ENCODE assay signal across 2 cellular contexts in the genomic region with DNA sequence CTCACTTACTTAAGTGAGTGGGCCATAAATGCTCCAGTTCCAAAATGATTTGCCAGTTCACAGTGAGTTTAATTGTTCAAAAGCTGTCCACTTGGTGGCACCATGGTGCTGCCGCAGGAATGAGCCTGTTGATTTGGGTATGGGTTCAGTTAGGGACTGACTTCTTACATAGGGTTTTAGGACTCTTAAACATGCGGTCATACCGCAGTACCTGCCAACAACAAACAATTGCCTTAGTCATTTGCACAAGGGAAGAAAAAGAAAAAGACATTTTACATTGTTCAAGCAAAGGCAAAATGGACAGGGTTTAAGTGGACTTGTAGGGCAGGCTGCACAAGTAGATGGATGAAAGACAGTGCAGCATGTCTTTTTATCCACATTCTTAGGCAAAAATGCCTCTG.
TF ChIP-seq lines count a peak whose summit lies in the region.

No MANE protein-coding gene starts in this region.

TF ChIP-seq in GM23338, 12 proteins besides CTCF, POLR2A, EP300 and RAD21 (continued from another document):
- no peak for TF ChIP-seq POLR2AphosphoS5 (IDR thresholded peaks at IDR 0.05; ENCODE audit: low read depth)
- TF ChIP-seq JUNB (IDR thresholded peaks at IDR 0.05; ENCODE audit: unreplicated experiment): no peak
- TF ChIP-seq, protein P1, sequence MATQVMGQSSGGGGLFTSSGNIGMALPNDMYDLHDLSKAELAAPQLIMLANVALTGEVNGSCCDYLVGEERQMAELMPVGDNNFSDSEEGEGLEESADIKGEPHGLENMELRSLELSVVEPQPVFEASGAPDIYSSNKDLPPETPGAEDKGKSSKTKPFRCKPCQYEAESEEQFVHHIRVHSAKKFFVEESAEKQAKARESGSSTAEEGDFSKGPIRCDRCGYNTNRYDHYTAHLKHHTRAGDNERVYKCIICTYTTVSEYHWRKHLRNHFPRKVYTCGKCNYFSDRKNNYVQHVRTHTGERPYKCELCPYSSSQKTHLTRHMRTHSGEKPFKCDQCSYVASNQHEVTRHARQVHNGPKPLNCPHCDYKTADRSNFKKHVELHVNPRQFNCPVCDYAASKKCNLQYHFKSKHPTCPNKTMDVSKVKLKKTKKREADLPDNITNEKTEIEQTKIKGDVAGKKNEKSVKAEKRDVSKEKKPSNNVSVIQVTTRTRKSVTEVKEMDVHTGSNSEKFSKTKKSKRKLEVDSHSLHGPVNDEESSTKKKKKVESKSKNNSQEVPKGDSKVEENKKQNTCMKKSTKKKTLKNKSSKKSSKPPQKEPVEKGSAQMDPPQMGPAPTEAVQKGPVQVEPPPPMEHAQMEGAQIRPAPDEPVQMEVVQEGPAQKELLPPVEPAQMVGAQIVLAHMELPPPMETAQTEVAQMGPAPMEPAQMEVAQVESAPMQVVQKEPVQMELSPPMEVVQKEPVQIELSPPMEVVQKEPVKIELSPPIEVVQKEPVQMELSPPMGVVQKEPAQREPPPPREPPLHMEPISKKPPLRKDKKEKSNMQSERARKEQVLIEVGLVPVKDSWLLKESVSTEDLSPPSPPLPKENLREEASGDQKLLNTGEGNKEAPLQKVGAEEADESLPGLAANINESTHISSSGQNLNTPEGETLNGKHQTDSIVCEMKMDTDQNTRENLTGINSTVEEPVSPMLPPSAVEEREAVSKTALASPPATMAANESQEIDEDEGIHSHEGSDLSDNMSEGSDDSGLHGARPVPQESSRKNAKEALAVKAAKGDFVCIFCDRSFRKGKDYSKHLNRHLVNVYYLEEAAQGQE (IDR thresholded peaks at IDR 0.05; ENCODE audit: unreplicated experiment): no peak

TF ChIP-seq in K562, 482 proteins besides CTCF, POLR2A, EP300 and RAD21 (continued from another document):
- TF ChIP-seq, protein P2, sequence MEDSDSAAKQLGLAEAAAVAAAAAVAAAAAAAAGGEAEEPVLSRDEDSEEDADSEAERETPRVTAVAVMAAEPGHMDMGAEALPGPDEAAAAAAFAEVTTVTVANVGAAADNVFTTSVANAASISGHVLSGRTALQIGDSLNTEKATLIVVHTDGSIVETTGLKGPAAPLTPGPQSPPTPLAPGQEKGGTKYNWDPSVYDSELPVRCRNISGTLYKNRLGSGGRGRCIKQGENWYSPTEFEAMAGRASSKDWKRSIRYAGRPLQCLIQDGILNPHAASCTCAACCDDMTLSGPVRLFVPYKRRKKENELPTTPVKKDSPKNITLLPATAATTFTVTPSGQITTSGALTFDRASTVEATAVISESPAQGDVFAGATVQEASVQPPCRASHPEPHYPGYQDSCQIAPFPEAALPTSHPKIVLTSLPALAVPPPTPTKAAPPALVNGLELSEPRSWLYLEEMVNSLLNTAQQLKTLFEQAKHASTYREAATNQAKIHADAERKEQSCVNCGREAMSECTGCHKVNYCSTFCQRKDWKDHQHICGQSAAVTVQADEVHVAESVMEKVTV (CRISPR knock-in tag; IDR thresholded peaks at IDR 0.05): peak; percentile 66
- TF ChIP-seq ZNF436 (CRISPR knock-in tag; IDR thresholded peaks at IDR 0.05) (no peak), STAG1 (CRISPR knock-in tag; IDR thresholded peaks at IDR 0.05; ENCODE audit: borderline replicate concordance) (peak; percentile 85; the same call in 1 of the 2 replicates), PTTG1 (tag; IDR thresholded peaks at IDR 0.05; ENCODE audit: low read depth) (no peak), PCBP2 (IDR thresholded peaks at IDR 0.05; ENCODE audit: low read depth, low read length, poor library complexity, severe bottlenecking) (no peak)
- TF ChIP-seq, protein P3, sequence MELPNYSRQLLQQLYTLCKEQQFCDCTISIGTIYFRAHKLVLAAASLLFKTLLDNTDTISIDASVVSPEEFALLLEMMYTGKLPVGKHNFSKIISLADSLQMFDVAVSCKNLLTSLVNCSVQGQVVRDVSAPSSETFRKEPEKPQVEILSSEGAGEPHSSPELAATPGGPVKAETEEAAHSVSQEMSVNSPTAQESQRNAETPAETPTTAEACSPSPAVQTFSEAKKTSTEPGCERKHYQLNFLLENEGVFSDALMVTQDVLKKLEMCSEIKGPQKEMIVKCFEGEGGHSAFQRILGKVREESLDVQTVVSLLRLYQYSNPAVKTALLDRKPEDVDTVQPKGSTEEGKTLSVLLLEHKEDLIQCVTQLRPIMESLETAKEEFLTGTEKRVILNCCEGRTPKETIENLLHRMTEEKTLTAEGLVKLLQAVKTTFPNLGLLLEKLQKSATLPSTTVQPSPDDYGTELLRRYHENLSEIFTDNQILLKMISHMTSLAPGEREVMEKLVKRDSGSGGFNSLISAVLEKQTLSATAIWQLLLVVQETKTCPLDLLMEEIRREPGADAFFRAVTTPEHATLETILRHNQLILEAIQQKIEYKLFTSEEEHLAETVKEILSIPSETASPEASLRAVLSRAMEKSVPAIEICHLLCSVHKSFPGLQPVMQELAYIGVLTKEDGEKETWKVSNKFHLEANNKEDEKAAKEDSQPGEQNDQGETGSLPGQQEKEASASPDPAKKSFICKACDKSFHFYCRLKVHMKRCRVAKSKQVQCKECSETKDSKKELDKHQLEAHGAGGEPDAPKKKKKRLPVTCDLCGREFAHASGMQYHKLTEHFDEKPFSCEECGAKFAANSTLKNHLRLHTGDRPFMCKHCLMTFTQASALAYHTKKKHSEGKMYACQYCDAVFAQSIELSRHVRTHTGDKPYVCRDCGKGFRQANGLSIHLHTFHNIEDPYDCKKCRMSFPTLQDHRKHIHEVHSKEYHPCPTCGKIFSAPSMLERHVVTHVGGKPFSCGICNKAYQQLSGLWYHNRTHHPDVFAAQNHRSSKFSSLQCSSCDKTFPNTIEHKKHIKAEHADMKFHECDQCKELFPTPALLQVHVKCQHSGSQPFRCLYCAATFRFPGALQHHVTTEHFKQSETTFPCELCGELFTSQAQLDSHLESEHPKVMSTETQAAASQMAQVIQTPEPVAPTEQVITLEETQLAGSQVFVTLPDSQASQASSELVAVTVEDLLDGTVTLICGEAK (IDR thresholded peaks at IDR 0.05): no peak
- TF ChIP-seq, protein P3 (CRISPR knock-in tag; IDR thresholded peaks at IDR 0.05): no peak
